In genomic region chr15:66704783-66705113, GRCh38 we compare ENCODE assay signal across 1 cellular context.
TF ChIP-seq lines count a peak whose summit lies in the region.

No MANE protein-coding gene starts in this region.

TF ChIP-seq in IMR-90, 13 proteins besides CTCF, POLR2A, EP300 and RAD21 (continued from another document):
- TF ChIP-seq USF2 (IDR thresholded peaks at IDR 0.05; ENCODE audit: low read depth, low read length) = no peak
- no peak for TF ChIP-seq MAFK (IDR thresholded peaks at IDR 0.05; ENCODE audit: low read depth, low read length)
- TF ChIP-seq CHD1 (IDR thresholded peaks at IDR 0.05; ENCODE audit: low read depth, low read length) = no peak
- no peak for TF ChIP-seq RFX5 (IDR thresholded peaks at IDR 0.05; ENCODE audit: low read depth, low read length)
- TF ChIP-seq NFE2L2 (IDR thresholded peaks at IDR 0.05; ENCODE audit: low read depth, low read length) = no peak
- no peak for TF ChIP-seq RCOR1 (IDR thresholded peaks at IDR 0.05; ENCODE audit: insufficient replicate concordance, low read length)
- TF ChIP-seq ELK1 (IDR thresholded peaks at IDR 0.05; ENCODE audit: borderline replicate concordance, low read depth, low read length) = no peak
